16 cellular contexts compared by ENCODE assay signal in genomic region chr10:60877066-60877776, GRCh38.
DNase-seq lines count a peak whose midpoint lies in the region; ATAC-seq and TF ChIP-seq lines count a peak whose summit lies in the region.
"Had no signal": no experiment of that assay in that cellular context is flagged by ENCODE, and none has a peak within 500 bp of the region (broad histone marks: within the 10 kb centered on the region; RNA-seq: fewer than 3 reads in every experiment).

No MANE protein-coding gene starts in this region.

- H3K27me3 ChIP-seq in gastrocnemius medialis = no peaks in the 10 kb centered on the region

- DNase-seq in LHCN-M2 (ENCODE audit: low read depth) = peak; percentile 4
- peak; percentile 68 for DNase-seq in inferior parietal cortex (ENCODE audit: extremely low spot score)
- peak in 1 of 2 donors; percentile 37 for DNase-seq in gastrocnemius medialis
- DNase-seq in stimulated activated CD4-positive, alpha-beta T cell treated with anti-CD3 and anti-CD28 coated beads, Interleukin-2, amount 100 ng/mL, for 48 hours = no peak
- no peak for DNase-seq in NCI-H1417 treated with DMSO at 0.1 percent for 48 hours (lab: John Stamatoyannopoulos, UW)
- no peak for DNase-seq in NCI-H748 (lab: John Stamatoyannopoulos, UW; ENCODE audit: unreplicated experiment)
- DNase-seq: CD4-positive, CD25-positive, alpha-beta regulatory T cell; DND-41; KG1; NCI-H1105; RPMI8226; SHP77 had no signal

- ATAC-seq in gastrocnemius medialis (peak; percentile 60 to 78), GM21390 (IDR thresholded peaks at IDR 0.05; ENCODE audit: unreplicated experiment) (no peak)
- ATAC-seq: HepG2 had no signal

- TF ChIP-seq POLR2A in gastrocnemius medialis (IDR thresholded peaks at IDR 0.05) = no peak

- H3K4me1 ChIP-seq in gastrocnemius medialis = peaks cover 37 to 49% of the 10 kb centered on the region in 2 donors

- peak overlapping the region; percentile 3 for H3K27ac ChIP-seq in angular gyrus (ENCODE audit: low read depth, low read length)
- H3K27ac ChIP-seq in gastrocnemius medialis = peak overlapping the region; percentile 86 to 96 (median 90)
- H3K27ac ChIP-seq: HL-60 had no signal

- no peaks in the 10 kb centered on the region for H3K9me3 ChIP-seq in gastrocnemius medialis

- H3K36me3 ChIP-seq in gastrocnemius medialis = peaks cover 0 to 5% of the 10 kb centered on the region in 2 donors

- TF ChIP-seq CTCF in gastrocnemius medialis (IDR thresholded peaks at IDR 0.05 in 4 of 5, conservative IDR thresholded peaks at IDR 0.05 in 1 of 5) = no peak

- in situ Hi-C loops in gastrocnemius medialis (cut with MboI; ENCODE audit: low sequenced_read_pairs in 4 of 4) = no loop called here

- intact Hi-C loops in gastrocnemius medialis (cut with DNase I; ENCODE audit: low total_unique reads) = no loop called here

- H3K4me3 ChIP-seq in gastrocnemius medialis = no peak overlapping the region

Comparison
In these comparisons a context has a peak if more than half of its experiments do, and no peak if none do; other contexts are left out.
1. DNase-seq: peak in LHCN-M2 (single experiment) and inferior parietal cortex (single experiment); none in stimulated activated CD4-positive, alpha-beta T cell treated with anti-CD3 and anti-CD28 coated beads, Interleukin-2, amount 100 ng/mL, for 48 hours (0 of 2), NCI-H1417 treated with DMSO at 0.1 percent for 48 hours (single experiment) and NCI-H748 (single experiment).